ENCODE assay signal across 5 cellular contexts in genomic region chr2:17086990-17087389, GRCh38.
"Had no signal": no experiment of that assay in that cellular context is flagged by ENCODE, and none has a peak within 500 bp of the region (broad histone marks: within the 10 kb centered on the region; RNA-seq: fewer than 3 reads in every experiment).

No MANE protein-coding gene starts in this region.

- H2AFZ ChIP-seq: GM23338 had no signal

- H3K4me3 ChIP-seq: GM23338, K562 had no signal

- H3K27ac Mint-ChIP-seq: GM23338, H9 had no signal

- ATAC-seq: GM23338, K562 had no signal

- H3K4me3 Mint-ChIP-seq: GM23338, H9 had no signal

- DNase-seq: H9, HCEC 1CT, IMR-90 had no signal

- H3K4me2 ChIP-seq: GM23338 had no signal

- H3K9me3 Mint-ChIP-seq: GM23338, H9 had no signal
